1 cellular context compared by ENCODE assay signal in the genomic region with DNA sequence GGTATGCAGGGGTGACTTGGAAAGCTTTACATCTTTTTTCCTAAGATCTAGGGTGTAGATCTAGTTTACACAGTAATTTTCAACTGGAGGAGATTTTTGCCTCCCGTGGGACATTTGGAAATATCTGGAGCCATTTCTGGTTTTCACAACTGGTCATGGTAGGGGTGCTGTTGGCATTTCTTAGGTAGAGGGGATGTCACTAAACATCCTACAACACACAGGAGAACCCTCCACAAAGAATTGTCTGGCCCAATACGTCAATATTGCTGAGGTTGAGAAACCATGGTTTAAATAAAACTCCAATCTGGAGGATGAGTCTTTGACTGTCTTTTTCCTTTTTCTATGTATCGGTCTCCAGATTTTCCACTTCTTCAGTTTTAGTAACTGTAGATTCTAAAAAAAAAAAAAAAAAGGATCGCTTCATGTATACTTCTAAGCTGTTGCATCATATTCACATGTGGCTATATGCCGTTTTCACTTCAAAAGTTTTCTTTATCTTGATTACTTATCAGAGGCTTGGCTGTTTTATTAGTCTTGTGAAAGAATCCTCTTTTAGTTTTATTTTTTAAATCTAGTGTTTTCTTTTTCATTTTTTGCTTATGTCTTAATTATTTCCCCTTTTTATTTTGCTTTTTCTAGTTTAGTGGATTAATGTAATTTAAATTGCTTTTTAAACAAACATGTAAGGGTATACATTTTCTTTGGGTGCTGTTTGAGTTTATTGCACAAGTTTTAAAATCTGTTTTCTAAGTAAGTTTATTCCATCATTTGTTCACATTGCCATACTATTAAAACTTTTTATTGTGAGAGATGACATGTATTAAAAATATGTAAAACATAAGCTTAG.
TF ChIP-seq lines count a peak whose summit lies in the region.

No MANE protein-coding gene starts in this region.

TF ChIP-seq in HEK293, 187 proteins besides CTCF, POLR2A, EP300 and RAD21 (continued from another document and continues in another):
- TF ChIP-seq, protein P1, sequence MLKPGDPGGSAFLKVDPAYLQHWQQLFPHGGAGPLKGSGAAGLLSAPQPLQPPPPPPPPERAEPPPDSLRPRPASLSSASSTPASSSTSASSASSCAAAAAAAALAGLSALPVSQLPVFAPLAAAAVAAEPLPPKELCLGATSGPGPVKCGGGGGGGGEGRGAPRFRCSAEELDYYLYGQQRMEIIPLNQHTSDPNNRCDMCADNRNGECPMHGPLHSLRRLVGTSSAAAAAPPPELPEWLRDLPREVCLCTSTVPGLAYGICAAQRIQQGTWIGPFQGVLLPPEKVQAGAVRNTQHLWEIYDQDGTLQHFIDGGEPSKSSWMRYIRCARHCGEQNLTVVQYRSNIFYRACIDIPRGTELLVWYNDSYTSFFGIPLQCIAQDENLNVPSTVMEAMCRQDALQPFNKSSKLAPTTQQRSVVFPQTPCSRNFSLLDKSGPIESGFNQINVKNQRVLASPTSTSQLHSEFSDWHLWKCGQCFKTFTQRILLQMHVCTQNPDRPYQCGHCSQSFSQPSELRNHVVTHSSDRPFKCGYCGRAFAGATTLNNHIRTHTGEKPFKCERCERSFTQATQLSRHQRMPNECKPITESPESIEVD (tag by site-specific recombination; IDR thresholded peaks at IDR 0.05), result peak; percentile 79
- TF ChIP-seq PRDM10 (tag by site-specific recombination; IDR thresholded peaks at IDR 0.05), result peak; percentile 93
- no peak for TF ChIP-seq ZNF626 (tag by site-specific recombination; IDR thresholded peaks at IDR 0.05)
- TF ChIP-seq ZNF362 (tag by site-specific recombination; IDR thresholded peaks at IDR 0.05), result no peak
- no peak for TF ChIP-seq ZBTB26 (tag by site-specific recombination; optimal IDR thresholded peaks at IDR 0.05)
- no peak for TF ChIP-seq ZNF610 (tag by site-specific recombination; IDR thresholded peaks at IDR 0.05; ENCODE audit: borderline replicate concordance)
- TF ChIP-seq, protein P2, sequence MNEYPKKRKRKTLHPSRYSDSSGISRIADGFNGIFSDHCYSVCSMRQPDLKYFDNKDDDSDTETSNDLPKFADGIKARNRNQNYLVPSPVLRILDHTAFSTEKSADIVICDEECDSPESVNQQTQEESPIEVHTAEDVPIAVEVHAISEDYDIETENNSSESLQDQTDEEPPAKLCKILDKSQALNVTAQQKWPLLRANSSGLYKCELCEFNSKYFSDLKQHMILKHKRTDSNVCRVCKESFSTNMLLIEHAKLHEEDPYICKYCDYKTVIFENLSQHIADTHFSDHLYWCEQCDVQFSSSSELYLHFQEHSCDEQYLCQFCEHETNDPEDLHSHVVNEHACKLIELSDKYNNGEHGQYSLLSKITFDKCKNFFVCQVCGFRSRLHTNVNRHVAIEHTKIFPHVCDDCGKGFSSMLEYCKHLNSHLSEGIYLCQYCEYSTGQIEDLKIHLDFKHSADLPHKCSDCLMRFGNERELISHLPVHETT (tag by site-specific recombination; IDR thresholded peaks at IDR 0.05), result no peak
- no peak for TF ChIP-seq ZNF311 (tag by site-specific recombination; IDR thresholded peaks at IDR 0.05; ENCODE audit: borderline replicate concordance)
- 0 out of 2 replicates have a peak, but pooled peaks have one; percentile 32 for TF ChIP-seq ZNF558 (tag by site-specific recombination; IDR thresholded peaks at IDR 0.05)
- no peak for TF ChIP-seq ZNF571 (tag by site-specific recombination; IDR thresholded peaks at IDR 0.05)
- no peak for TF ChIP-seq KLF9 (tag by site-specific recombination; IDR thresholded peaks at IDR 0.05; ENCODE audit: low read depth)
- TF ChIP-seq ZSCAN30 (tag by site-specific recombination; IDR thresholded peaks at IDR 0.05), result no peak
- TF ChIP-seq GLIS2 (tag by site-specific recombination; IDR thresholded peaks at IDR 0.05), result no peak
- no peak for TF ChIP-seq ZNF341 (tag by site-specific recombination; IDR thresholded peaks at IDR 0.05; ENCODE audit: low read depth)
- TF ChIP-seq, protein P3, sequence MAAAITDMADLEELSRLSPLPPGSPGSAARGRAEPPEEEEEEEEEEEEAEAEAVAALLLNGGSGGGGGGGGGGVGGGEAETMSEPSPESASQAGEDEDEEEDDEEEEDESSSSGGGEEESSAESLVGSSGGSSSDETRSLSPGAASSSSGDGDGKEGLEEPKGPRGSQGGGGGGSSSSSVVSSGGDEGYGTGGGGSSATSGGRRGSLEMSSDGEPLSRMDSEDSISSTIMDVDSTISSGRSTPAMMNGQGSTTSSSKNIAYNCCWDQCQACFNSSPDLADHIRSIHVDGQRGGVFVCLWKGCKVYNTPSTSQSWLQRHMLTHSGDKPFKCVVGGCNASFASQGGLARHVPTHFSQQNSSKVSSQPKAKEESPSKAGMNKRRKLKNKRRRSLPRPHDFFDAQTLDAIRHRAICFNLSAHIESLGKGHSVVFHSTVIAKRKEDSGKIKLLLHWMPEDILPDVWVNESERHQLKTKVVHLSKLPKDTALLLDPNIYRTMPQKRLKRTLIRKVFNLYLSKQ (tag by site-specific recombination; IDR thresholded peaks at IDR 0.05; ENCODE audit: borderline replicate concordance), result no peak
- no peak for TF ChIP-seq GLI2 (tag by site-specific recombination; IDR thresholded peaks at IDR 0.05; ENCODE audit: borderline replicate concordance, low read depth)
- TF ChIP-seq, protein P4, sequence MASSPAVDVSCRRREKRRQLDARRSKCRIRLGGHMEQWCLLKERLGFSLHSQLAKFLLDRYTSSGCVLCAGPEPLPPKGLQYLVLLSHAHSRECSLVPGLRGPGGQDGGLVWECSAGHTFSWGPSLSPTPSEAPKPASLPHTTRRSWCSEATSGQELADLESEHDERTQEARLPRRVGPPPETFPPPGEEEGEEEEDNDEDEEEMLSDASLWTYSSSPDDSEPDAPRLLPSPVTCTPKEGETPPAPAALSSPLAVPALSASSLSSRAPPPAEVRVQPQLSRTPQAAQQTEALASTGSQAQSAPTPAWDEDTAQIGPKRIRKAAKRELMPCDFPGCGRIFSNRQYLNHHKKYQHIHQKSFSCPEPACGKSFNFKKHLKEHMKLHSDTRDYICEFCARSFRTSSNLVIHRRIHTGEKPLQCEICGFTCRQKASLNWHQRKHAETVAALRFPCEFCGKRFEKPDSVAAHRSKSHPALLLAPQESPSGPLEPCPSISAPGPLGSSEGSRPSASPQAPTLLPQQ (tag by site-specific recombination; IDR thresholded peaks at IDR 0.05), result 0 out of 2 replicates have a peak, but pooled peaks have one; percentile 19
- 0 out of 2 replicates have a peak, but pooled peaks have one; percentile 16 for TF ChIP-seq ZBTB17 (tag by site-specific recombination; IDR thresholded peaks at IDR 0.05)
- TF ChIP-seq, protein P5, sequence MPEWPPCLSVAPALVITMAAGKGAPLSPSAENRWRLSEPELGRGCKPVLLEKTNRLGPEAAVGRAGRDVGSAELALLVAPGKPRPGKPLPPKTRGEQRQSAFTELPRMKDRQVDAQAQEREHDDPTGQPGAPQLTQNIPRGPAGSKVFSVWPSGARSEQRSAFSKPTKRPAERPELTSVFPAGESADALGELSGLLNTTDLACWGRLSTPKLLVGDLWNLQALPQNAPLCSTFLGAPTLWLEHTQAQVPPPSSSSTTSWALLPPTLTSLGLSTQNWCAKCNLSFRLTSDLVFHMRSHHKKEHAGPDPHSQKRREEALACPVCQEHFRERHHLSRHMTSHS (tag by site-specific recombination; IDR thresholded peaks at IDR 0.05), result no peak
- TF ChIP-seq MYNN (tag by site-specific recombination; IDR thresholded peaks at IDR 0.05; ENCODE audit: borderline replicate concordance), result no peak
- 0 out of 2 replicates have a peak, but pooled peaks have one; percentile 20 for TF ChIP-seq ZFP69B (tag by site-specific recombination; IDR thresholded peaks at IDR 0.05)
- TF ChIP-seq ZNF335 (tag by site-specific recombination; conservative IDR thresholded peaks at IDR 0.05), result peak; percentile 50
- no peak for TF ChIP-seq KLF16 (tag by site-specific recombination; IDR thresholded peaks at IDR 0.05)
- TF ChIP-seq PBX3 (CRISPR knock-in tag; IDR thresholded peaks at IDR 0.05), result no peak
- TF ChIP-seq ZNF366 (tag by site-specific recombination; conservative IDR thresholded peaks at IDR 0.05), result 0 out of 2 replicates have a peak, but pooled peaks have one; percentile 19
- TF ChIP-seq ZNF155 (tag by site-specific recombination; IDR thresholded peaks at IDR 0.05), result no peak
- TF ChIP-seq KLF1 (tag by site-specific recombination; IDR thresholded peaks at IDR 0.05), result no peak
- TF ChIP-seq TCF7L2 (IDR thresholded peaks at IDR 0.05; ENCODE audit: borderline replicate concordance, low read depth, low read length), result peak; percentile 83
- 0 out of 2 replicates have a peak, but pooled peaks have one; percentile 18 for TF ChIP-seq ZEB2 (tag by site-specific recombination; IDR thresholded peaks at IDR 0.05)
- TF ChIP-seq ZBTB8A (tag by site-specific recombination; IDR thresholded peaks at IDR 0.05), result no peak
- TF ChIP-seq ZSCAN4 (tag by site-specific recombination; IDR thresholded peaks at IDR 0.05), result no peak
- TF ChIP-seq ZNF114 (tag by site-specific recombination; IDR thresholded peaks at IDR 0.05), result no peak
- TF ChIP-seq ZNF514 (tag by site-specific recombination; IDR thresholded peaks at IDR 0.05), result no peak
- TF ChIP-seq SCRT2 (tag by site-specific recombination; IDR thresholded peaks at IDR 0.05), result peak; percentile 53
- no peak for TF ChIP-seq ZNF239 (tag by site-specific recombination; IDR thresholded peaks at IDR 0.05)
